Comparison of ENCODE assay signal across 19 cellular contexts in genomic region chr1:11997081-11997851, GRCh38.
"Had no signal": no experiment of that assay in that cellular context is flagged by ENCODE, and none has a peak within 500 bp of the region (broad histone marks: within the 10 kb centered on the region; RNA-seq: fewer than 3 reads in every experiment).

No MANE protein-coding gene starts in this region.

- H3K9me3 ChIP-seq: breast epithelium, mucosa of descending colon, tibial nerve had no signal

- H3K27me3 ChIP-seq: breast epithelium, hepatocyte, tibial nerve had no signal

- H3K27ac ChIP-seq: breast epithelium, epithelial cell of prostate, hepatocyte, tibial nerve had no signal

- DNase-seq: activated CD4-positive, alpha-beta T cell treated with anti-CD3 and anti-CD28 coated beads for 36 hours; activated CD4-positive, CD25-positive, alpha-beta regulatory T cell; activated CD8-positive, alpha-beta memory T cell treated with anti-CD3 and anti-CD28 coated beads, Interleukin-2, amount 10 ng/mL, durations not matched to agents 7 days and 5 days; activated CD8-positive, alpha-beta T cell treated with anti-CD3 and anti-CD28 coated beads, Interleukin-2, amount 10 ng/mL, durations not matched to agents 7 days and 5 days; activated naive CD4-positive, alpha-beta T cell; activated T-cell treated with anti-CD3 and anti-CD28 coated beads, Interleukin-2, amount 50 U/mL, for 48 hours; effector CD4-positive, alpha-beta T cell; kidney; mucosa of descending colon; stimulated activated naive CD4-positive, alpha-beta T cell; T-helper 2 cell had no signal

- H3K4me1 ChIP-seq: breast epithelium, tibial nerve had no signal

- ATAC-seq: activated CD4-positive, alpha-beta T cell treated with anti-CD3 and anti-CD28 coated beads for 36 hours; activated CD8-positive, alpha-beta memory T cell treated with anti-CD3 and anti-CD28 coated beads, Interleukin-2, amount 10 ng/mL, durations not matched to agents 7 days and 5 days; activated CD8-positive, alpha-beta T cell treated with anti-CD3 and anti-CD28 coated beads, Interleukin-2, amount 10 ng/mL, durations not matched to agents 7 days and 5 days; activated naive CD4-positive, alpha-beta T cell treated with anti-CD3 and anti-CD28 coated beads, Interleukin-2, amount 50 U/mL, for 72 hours; left lobe of liver; mucosa of descending colon; natural killer cell treated with Interleukin-12 subunit alpha and Interleukin-12 subunit beta and Interleukin-15 and Interleukin-18, amount 100 ng/mL, for 72 hours had no signal

- H3K4me2 ChIP-seq: hepatocyte had no signal

- H3K4me3 ChIP-seq: breast epithelium, hepatocyte, lung, mucosa of descending colon, tibial nerve had no signal
